Comparison of ENCODE assay signal across 8 cellular contexts in the genomic region with DNA sequence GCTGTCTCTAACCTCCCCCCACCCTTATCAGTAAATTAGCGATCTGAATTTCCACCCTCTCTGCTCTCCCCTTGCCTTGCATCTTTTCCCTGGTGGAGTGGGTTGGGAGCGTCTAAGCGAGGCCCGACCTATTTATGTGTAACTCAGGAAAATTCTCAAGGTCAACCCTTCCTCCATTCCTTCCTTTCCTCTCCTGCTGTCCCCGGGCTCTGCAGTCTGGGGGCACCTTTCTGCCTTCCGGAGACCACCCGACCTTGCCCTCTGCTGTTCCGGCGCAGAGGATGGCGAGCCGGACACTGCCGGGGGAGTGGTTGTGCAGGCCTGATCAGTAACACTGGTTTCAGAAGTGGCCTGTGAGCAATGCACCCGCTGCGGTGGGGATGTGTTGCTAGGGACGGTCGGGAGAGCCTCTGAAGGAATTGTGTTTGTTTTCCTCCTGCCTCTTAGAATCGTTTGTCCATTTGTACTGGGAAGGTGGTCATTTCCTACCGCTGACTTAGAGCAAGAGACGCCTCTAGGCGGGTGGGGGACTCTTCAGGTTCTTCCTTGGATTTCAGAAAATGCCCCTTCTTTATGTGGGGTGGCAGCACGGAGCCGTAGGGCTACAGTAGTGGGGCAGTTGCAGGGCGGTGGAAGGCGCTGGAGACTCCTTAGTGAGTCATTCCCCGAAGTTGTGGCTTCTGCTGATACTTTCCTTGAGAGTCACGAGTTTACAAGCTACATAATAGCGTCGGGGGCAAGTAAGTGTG.
DNase-seq lines count a peak whose midpoint lies in the region; ATAC-seq and TF ChIP-seq lines count a peak whose summit lies in the region.

No MANE protein-coding gene starts in this region.

- H3K4me3 ChIP-seq in mucosa of stomach (ENCODE audit: low read length) (peak overlapping the region; percentile 97), stomach smooth muscle (ENCODE audit: low read length in 2 of 2) (peak overlapping the region; percentile 81 to 97)

- peaks cover under 1% of the 10 kb centered on the region for H3K36me3 ChIP-seq in mucosa of stomach (ENCODE audit: control insufficient read depth, insufficient read depth, low read length)
- H3K36me3 ChIP-seq in stomach smooth muscle (ENCODE audit: control insufficient read depth in 2 of 2, insufficient read depth in 2 of 2, low read length in 2 of 2), result peaks cover 0 to under 1% of the 10 kb centered on the region in 2 donors

- H3K9ac ChIP-seq in mucosa of stomach (ENCODE audit: low read length), result peak overlapping the region; percentile 84
- H3K9ac ChIP-seq in stomach smooth muscle (ENCODE audit: low read length in 2 of 2), result peak overlapping the region; percentile 82 to 93

- DNase-seq in NCI-H510A (lab: John Stamatoyannopoulos, UW), result peak; percentile 16
- peak; percentile 75 for DNase-seq in activated CD8-positive, alpha-beta memory T cell treated with anti-CD3 and anti-CD28 coated beads for 24 hours
- DNase-seq in erythroblast (lab: John Stamatoyannopoulos, UW), result peak; percentile 85 to 90

- H3K27me3 ChIP-seq in mucosa of stomach (ENCODE audit: control insufficient read depth, insufficient read depth, low read length) (no peaks in the 10 kb centered on the region), stomach smooth muscle (ENCODE audit: control insufficient read depth in 1 of 2, insufficient read depth in 2 of 2, low read length in 2 of 2) (no peaks in the 10 kb centered on the region)

- H3K4me1 ChIP-seq in mucosa of stomach (ENCODE audit: control insufficient read depth, insufficient read depth, low read length) (peaks cover 14% of the 10 kb centered on the region), stomach smooth muscle (ENCODE audit: control insufficient read depth, insufficient read depth, low read length) (peaks cover 19% of the 10 kb centered on the region)

- TF ChIP-seq CTCF in 22Rv1 (IDR thresholded peaks at IDR 0.05), result no peak
- TF ChIP-seq CTCF in GM12872 (IDR thresholded peaks at IDR 0.05; ENCODE audit: insufficient read depth, low read depth, low read length), result 0 out of 3 replicates have a peak, but pooled peaks have one; percentile 21

- peak; percentile 13 for ATAC-seq in HG02840 (IDR thresholded peaks at IDR 0.05; ENCODE audit: low FRiP score, unreplicated experiment)

- H3K9me3 ChIP-seq in mucosa of stomach (ENCODE audit: control insufficient read depth, low read length), result no peaks in the 10 kb centered on the region
- H3K9me3 ChIP-seq in stomach smooth muscle (ENCODE audit: control insufficient read depth in 2 of 2, low read length in 2 of 2), result no peaks in the 10 kb centered on the region

- peak overlapping the region; percentile 95 for H3K27ac ChIP-seq in 22Rv1
- H3K27ac ChIP-seq in stomach smooth muscle (ENCODE audit: low read length), result peak overlapping the region; percentile 84

- TF ChIP-seq POLR2A in erythroblast (IDR thresholded peaks at IDR 0.05; ENCODE audit: low read length), result peak; percentile 3

Comparison
In these comparisons a context has a peak if more than half of its experiments do, and no peak if none do; other contexts are left out.
1. Peak in every context shown above with its lines: DNase-seq, ATAC-seq, H3K4me3 ChIP-seq and H3K27ac ChIP-seq.
2. DNase-seq: peak in every context shown above with its lines; median percentile 88 in erythroblast; 75 in activated CD8-positive, alpha-beta memory T cell treated with anti-CD3 and anti-CD28 coated beads for 24 hours; 16 in NCI-H510A.